Comparison of ENCODE assay signal across 1 cellular context in the genomic region with DNA sequence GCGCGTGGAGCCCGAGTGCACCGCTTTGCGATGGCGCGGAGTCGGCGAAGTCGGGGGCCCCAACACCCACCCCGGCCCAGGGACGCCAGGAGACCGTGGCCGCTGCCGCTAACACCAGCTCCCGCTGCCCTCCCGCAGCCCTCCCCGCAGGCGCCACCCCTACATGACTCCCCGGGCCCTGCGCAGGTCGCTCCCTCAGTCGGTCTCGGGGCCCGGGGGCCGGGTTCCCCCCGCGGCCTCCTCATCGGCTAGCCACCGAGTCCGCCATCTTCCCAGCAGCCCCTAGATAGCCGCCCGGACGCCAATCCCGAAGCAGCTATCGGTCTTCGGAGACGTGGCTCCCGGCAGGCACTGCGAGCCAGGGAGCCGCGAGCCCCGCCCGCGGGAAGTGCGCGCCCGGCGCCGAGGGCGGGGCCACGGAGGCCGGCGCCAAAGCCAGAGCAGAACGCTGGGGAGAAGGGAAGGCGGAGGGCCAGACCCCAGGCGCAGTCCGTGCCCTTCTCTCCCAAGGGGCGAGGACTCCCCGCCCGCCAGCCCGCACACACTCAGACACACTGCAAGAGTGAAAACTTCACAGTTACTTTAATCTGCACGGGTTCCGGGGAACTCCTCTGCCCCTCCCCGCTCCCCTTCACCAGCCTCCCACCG.
TF ChIP-seq lines count a peak whose summit lies in the region.

A gene with protein sequence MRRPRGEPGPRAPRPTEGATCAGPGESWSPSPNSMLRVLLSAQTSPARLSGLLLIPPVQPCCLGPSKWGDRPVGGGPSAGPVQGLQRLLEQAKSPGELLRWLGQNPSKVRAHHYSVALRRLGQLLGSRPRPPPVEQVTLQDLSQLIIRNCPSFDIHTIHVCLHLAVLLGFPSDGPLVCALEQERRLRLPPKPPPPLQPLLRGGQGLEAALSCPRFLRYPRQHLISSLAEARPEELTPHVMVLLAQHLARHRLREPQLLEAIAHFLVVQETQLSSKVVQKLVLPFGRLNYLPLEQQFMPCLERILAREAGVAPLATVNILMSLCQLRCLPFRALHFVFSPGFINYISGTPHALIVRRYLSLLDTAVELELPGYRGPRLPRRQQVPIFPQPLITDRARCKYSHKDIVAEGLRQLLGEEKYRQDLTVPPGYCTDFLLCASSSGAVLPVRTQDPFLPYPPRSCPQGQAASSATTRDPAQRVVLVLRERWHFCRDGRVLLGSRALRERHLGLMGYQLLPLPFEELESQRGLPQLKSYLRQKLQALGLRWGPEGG (minus strand): TSS at position 288 of the 648 bp plus-strand sequence. CDS start 43 bp downstream, at position 245.

TF ChIP-seq in HEK293, 187 proteins besides CTCF, POLR2A, EP300 and RAD21 (continued from another document and continues in another):
- TF ChIP-seq ATF2 (tag by site-specific recombination; IDR thresholded peaks at IDR 0.05; ENCODE audit: low read depth): no peak
- no peak for TF ChIP-seq BCL11A (tag by site-specific recombination; IDR thresholded peaks at IDR 0.05; ENCODE audit: low read depth)
- TF ChIP-seq ZNF514 (tag by site-specific recombination; IDR thresholded peaks at IDR 0.05): no peak
- no peak for TF ChIP-seq ZNF571 (tag by site-specific recombination; IDR thresholded peaks at IDR 0.05)
- TF ChIP-seq, protein P1, sequence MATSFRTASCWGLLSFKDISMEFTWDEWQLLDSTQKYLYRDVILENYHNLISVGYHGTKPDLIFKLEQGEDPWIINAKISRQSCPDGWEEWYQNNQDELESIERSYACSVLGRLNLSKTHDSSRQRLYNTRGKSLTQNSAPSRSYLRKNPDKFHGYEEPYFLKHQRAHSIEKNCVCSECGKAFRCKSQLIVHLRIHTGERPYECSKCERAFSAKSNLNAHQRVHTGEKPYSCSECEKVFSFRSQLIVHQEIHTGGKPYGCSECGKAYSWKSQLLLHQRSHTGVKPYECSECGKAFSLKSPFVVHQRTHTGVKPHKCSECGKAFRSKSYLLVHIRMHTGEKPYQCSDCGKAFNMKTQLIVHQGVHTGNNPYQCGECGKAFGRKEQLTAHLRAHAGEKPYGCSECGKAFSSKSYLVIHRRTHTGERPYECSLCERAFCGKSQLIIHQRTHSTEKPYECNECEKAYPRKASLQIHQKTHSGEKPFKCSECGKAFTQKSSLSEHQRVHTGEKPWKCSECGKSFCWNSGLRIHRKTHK (tag by site-specific recombination; IDR thresholded peaks at IDR 0.05): no peak
- TF ChIP-seq ZNF629 (tag by site-specific recombination; IDR thresholded peaks at IDR 0.05): no peak
- no peak for TF ChIP-seq ZNF747 (tag by site-specific recombination; IDR thresholded peaks at IDR 0.05)
- TF ChIP-seq ZNF624 (tag by site-specific recombination; IDR thresholded peaks at IDR 0.05): no peak
- no peak for TF ChIP-seq ZNF639 (tag by site-specific recombination; IDR thresholded peaks at IDR 0.05)
- TF ChIP-seq ZFP41 (tag by site-specific recombination; IDR thresholded peaks at IDR 0.05; ENCODE audit: borderline replicate concordance): no peak
- TF ChIP-seq ZXDB (tag by site-specific recombination; IDR thresholded peaks at IDR 0.05): peak; percentile 78
- no peak for TF ChIP-seq ZNF341 (tag by site-specific recombination; IDR thresholded peaks at IDR 0.05; ENCODE audit: low read depth)
- TF ChIP-seq, protein P2, sequence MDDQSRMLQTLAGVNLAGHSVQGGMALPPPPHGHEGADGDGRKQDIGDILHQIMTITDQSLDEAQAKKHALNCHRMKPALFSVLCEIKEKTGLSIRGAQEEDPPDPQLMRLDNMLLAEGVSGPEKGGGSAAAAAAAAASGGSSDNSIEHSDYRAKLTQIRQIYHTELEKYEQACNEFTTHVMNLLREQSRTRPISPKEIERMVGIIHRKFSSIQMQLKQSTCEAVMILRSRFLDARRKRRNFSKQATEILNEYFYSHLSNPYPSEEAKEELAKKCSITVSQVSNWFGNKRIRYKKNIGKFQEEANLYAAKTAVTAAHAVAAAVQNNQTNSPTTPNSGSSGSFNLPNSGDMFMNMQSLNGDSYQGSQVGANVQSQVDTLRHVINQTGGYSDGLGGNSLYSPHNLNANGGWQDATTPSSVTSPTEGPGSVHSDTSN (CRISPR knock-in tag; IDR thresholded peaks at IDR 0.05): no peak
- no peak for TF ChIP-seq ZNF354C (tag by site-specific recombination; IDR thresholded peaks at IDR 0.05; ENCODE audit: borderline replicate concordance, low read depth)
- 0 out of 2 replicates have a peak, but pooled peaks have one; percentile 4 for TF ChIP-seq OSR2 (tag by site-specific recombination; IDR thresholded peaks at IDR 0.05)
- TF ChIP-seq YY2 (tag by site-specific recombination; IDR thresholded peaks at IDR 0.05): peak; percentile 83
- TF ChIP-seq ZNF350 (tag by site-specific recombination; IDR thresholded peaks at IDR 0.05): no peak
- TF ChIP-seq ZBTB11 (tag by site-specific recombination; conservative IDR thresholded peaks at IDR 0.05; ENCODE audit: low read depth): peak; percentile 30
- TF ChIP-seq, protein P3, sequence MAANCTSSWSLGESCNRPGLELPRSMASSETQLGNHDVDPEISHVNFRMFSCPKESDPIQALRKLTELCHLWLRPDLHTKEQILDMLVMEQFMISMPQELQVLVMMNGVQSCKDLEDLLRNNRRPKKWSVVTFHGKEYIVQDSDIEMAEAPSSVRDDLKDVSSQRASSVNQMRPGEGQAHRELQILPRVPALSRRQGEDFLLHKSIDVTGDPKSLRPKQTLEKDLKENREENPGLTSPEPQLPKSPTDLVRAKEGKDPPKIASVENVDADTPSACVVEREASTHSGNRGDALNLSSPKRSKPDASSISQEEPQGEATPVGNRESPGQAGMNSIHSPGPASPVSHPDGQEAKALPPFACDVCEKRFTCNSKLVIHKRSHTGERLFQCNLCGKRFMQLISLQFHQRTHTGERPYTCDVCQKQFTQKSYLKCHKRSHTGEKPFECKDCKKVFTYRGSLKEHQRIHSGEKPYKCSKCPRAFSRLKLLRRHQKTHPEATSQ (tag by site-specific recombination; IDR thresholded peaks at IDR 0.05): 0 out of 2 replicates have a peak, but pooled peaks have one; percentile 16
- no peak for TF ChIP-seq ZNF664 (tag by site-specific recombination; IDR thresholded peaks at IDR 0.05)
- TF ChIP-seq, protein P4, sequence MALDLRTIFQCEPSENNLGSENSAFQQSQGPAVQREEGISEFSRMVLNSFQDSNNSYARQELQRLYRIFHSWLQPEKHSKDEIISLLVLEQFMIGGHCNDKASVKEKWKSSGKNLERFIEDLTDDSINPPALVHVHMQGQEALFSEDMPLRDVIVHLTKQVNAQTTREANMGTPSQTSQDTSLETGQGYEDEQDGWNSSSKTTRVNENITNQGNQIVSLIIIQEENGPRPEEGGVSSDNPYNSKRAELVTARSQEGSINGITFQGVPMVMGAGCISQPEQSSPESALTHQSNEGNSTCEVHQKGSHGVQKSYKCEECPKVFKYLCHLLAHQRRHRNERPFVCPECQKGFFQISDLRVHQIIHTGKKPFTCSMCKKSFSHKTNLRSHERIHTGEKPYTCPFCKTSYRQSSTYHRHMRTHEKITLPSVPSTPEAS (tag by site-specific recombination; IDR thresholded peaks at IDR 0.05): no peak
- no peak for TF ChIP-seq MZF1 (tag by site-specific recombination; IDR thresholded peaks at IDR 0.05; ENCODE audit: borderline replicate concordance)
- TF ChIP-seq ZFHX2 (tag by site-specific recombination; conservative IDR thresholded peaks at IDR 0.05): no peak
- TF ChIP-seq PRDM10 (tag by site-specific recombination; IDR thresholded peaks at IDR 0.05): no peak
- TF ChIP-seq ZNF776 (tag by site-specific recombination; IDR thresholded peaks at IDR 0.05; ENCODE audit: borderline replicate concordance): no peak
- no peak for TF ChIP-seq ZNF530 (tag by site-specific recombination; IDR thresholded peaks at IDR 0.05; ENCODE audit: low read depth)
- no peak for TF ChIP-seq ZNF837 (tag by site-specific recombination; IDR thresholded peaks at IDR 0.05)
- no peak for TF ChIP-seq RBAK (tag by site-specific recombination; IDR thresholded peaks at IDR 0.05)
- no peak for TF ChIP-seq ZNF791 (tag by site-specific recombination; IDR thresholded peaks at IDR 0.05)
- TF ChIP-seq ZNF292 (tag by site-specific recombination; IDR thresholded peaks at IDR 0.05; ENCODE audit: borderline replicate concordance, low read depth): no peak
- TF ChIP-seq ZNF280D (tag by site-specific recombination; IDR thresholded peaks at IDR 0.05): no peak
